12 cellular contexts compared by ENCODE assay signal in the genomic region with DNA sequence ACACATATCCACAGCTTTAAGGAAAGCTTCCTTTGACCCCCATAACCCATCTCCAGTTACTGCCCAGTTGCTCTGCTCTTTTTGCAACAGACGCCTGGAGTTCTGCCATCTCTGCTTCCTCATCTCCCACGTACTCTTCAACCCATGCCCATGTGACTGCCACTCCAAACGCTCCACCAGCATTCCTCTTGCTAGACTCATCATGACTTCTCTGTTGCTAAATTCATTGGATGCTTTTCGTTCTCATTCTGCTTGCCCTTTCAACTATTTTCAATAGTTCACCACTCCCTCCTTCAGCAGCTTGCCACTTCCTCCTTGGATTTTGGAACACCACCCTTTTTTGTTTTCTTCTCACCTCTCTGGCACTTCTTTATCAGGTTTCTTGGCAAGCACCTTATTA. TPM values are rescaled to one million over a fixed set of nuclear protein-coding genes. Genes with fewer than 3 reads are reported as not detected.
DNase-seq lines count a peak whose midpoint lies in the region; ATAC-seq, FAIRE-seq and TF ChIP-seq lines count a peak whose summit lies in the region.
"Had no signal": no experiment of that assay in that cellular context is flagged by ENCODE, and none has a peak within 500 bp of the region (broad histone marks: within the 10 kb centered on the region; RNA-seq: fewer than 3 reads in every experiment).

No MANE protein-coding gene starts in this region.

- CTCF ChIA-PET in OCI-LY7 (lab: Charles Lee; ENCODE audit: unreplicated experiment): no interaction called here

- H3K9me3 ChIP-seq in OCI-LY7 (ENCODE audit: low read length): no peaks in the 10 kb centered on the region

- BruUV-seq in OCI-LY7 (replicated peaks; lab: Mats Ljungman, UMichigan): no TSS peak

- no peak for FAIRE-seq in RCC 7860 (lab: Jason Lieb, UNC)
- FAIRE-seq: GM12892 had no signal

- no peak overlapping the region for H3K4me3 ChIP-seq in fibroblast of mammary gland (ENCODE audit: control insufficient read depth, low read depth, low read length)
- no peak overlapping the region for H3K4me3 ChIP-seq in retinal pigment epithelial cell (ENCODE audit: low read length)
- no peak overlapping the region for H3K4me3 ChIP-seq in OCI-LY7 (ENCODE audit: low read depth, low read length, poor library complexity, severe bottlenecking)

- H3K79me2 ChIP-seq in OCI-LY7 (ENCODE audit: insufficient read depth, low read depth, low read length): peaks cover 19% of the 10 kb centered on the region

- TF ChIP-seq CTCF in fibroblast of mammary gland (conservative IDR thresholded peaks at IDR 0.05; ENCODE audit: control insufficient read depth, insufficient read depth, low read depth, low read length): no peak
- TF ChIP-seq CTCF in retinal pigment epithelial cell (conservative IDR thresholded peaks at IDR 0.05; ENCODE audit: low read depth, low read length): no peak
- no peak for TF ChIP-seq CTCF in OCI-LY7 (conservative IDR thresholded peaks at IDR 0.05; ENCODE audit: low read length)

- peaks cover 11% of the 10 kb centered on the region for H3K4me1 ChIP-seq in OCI-LY7 (ENCODE audit: insufficient read depth, low read length, poor library complexity, severe bottlenecking)

- H3K27ac ChIP-seq in OCI-LY7 (ENCODE audit: low read depth, low read length, poor library complexity, severe bottlenecking): no peak overlapping the region
- H3K27ac ChIP-seq: HL-60 had no signal

- ATAC-seq in GM19351 (IDR thresholded peaks at IDR 0.05; ENCODE audit: unreplicated experiment): no peak
- ATAC-seq: naive thymus-derived CD4-positive, alpha-beta T cell; stimulated activated memory B cell treated with anti-CD40 and anti-IgM and Interleukin-4, amounts not matched to agents 10 μg/mL and 1 μg/mL and 100 μg/mL, for 72 hours had no signal

- peaks cover 7% of the 10 kb centered on the region for H3K36me3 ChIP-seq in OCI-LY7 (ENCODE audit: insufficient read depth, low read length)

- no peaks in the 10 kb centered on the region for H4K20me1 ChIP-seq in OCI-LY7 (ENCODE audit: insufficient read depth, low read length)

- H2AFZ ChIP-seq in OCI-LY7 (ENCODE audit: low read length): no peak overlapping the region

- no peak overlapping the region for H3K4me2 ChIP-seq in OCI-LY7 (ENCODE audit: low read length)

- POLR2A ChIA-PET in OCI-LY7 (lab: Charles Lee): interaction anchor here (0.6 kb wide), 1 partner anchor 328 kb away, joined by 5 read pairs; no protein-coding TSS in a partner anchor

- no peaks in the 10 kb centered on the region for H3K9me2 ChIP-seq in OCI-LY7 (ENCODE audit: insufficient read depth, low read length)

- intact Hi-C loops in OCI-LY7 (cut with micrococcal nuclease; ENCODE audit: unreplicated experiment): no loop called here

- peak; percentile 93 for DNase-seq in GM03348 (ENCODE audit: low spot score)
- DNase-seq in RCC 7860 (ENCODE audit: low spot score): peak; percentile 65
- peak; percentile 99 for DNase-seq in fibroblast of mammary gland (ENCODE audit: low read depth)
- peak; percentile 83 for DNase-seq in retinal pigment epithelial cell (ENCODE audit: low read depth)
- DNase-seq in OCI-LY7 (ENCODE audit: low spot score): no peak
- no peak for DNase-seq in islet precursor cell
- DNase-seq in NCI-H510A (lab: John Stamatoyannopoulos, UW): no peak
- DNase-seq: naive thymus-derived CD4-positive, alpha-beta T cell had no signal

RNA-seq across cellular contexts. Expression of a gene that starts 2.7 kb away (rescaled TPM):
- total RNA-seq in OCI-LY7 (2014; rRNA removed; shearing (Covaris generic)): 71.3 and 89.6 TPM in 2 replicates
- 106 TPM in 2 replicates for total RNA-seq in OCI-LY7 (2022)

RNA-seq across cellular contexts. Expression of a gene that starts 21.8 kb away (rescaled TPM):
- total RNA-seq in OCI-LY7 (2014; rRNA removed; shearing (Covaris generic)): 0.03 and 0.08 TPM in 2 replicates
- 0.25 and 0.26 TPM in 2 replicates for total RNA-seq in OCI-LY7 (2022)

RNA-seq across cellular contexts. Expression of a gene that starts 25.7 kb away (rescaled TPM):
- total RNA-seq in OCI-LY7 (2014; rRNA removed; shearing (Covaris generic)): 16.4 and 20.6 TPM in 2 replicates
- total RNA-seq in OCI-LY7 (2022): 57.2 and 67.3 TPM in 2 replicates

RNA-seq across cellular contexts. Expression of a gene that starts 29.0 kb away (rescaled TPM):
- total RNA-seq in OCI-LY7 (2014; rRNA removed; shearing (Covaris generic)): not detected in 2 replicates
- total RNA-seq in OCI-LY7 (2022): not detected in 2 replicates
- total RNA-seq: naive thymus-derived CD4-positive, alpha-beta T cell had no signal

RNA-seq across cellular contexts. Expression of a gene that starts 39.1 kb away (rescaled TPM):
- 0.15 TPM in 1 of 2 replicates, not detected in the other for total RNA-seq in OCI-LY7 (2014; rRNA removed; shearing (Covaris generic))
- 1.4 TPM in 2 replicates for total RNA-seq in OCI-LY7 (2022)

Comparison
In these comparisons a context has a peak if more than half of its experiments do, and no peak if none do; other contexts are left out.
1. DNase-seq: peak in GM03348 (single experiment), RCC 7860 (single experiment), fibroblast of mammary gland (single experiment) and retinal pigment epithelial cell (single experiment); none in OCI-LY7 (single experiment), islet precursor cell (single experiment) and NCI-H510A (single experiment).